In the genomic region with DNA sequence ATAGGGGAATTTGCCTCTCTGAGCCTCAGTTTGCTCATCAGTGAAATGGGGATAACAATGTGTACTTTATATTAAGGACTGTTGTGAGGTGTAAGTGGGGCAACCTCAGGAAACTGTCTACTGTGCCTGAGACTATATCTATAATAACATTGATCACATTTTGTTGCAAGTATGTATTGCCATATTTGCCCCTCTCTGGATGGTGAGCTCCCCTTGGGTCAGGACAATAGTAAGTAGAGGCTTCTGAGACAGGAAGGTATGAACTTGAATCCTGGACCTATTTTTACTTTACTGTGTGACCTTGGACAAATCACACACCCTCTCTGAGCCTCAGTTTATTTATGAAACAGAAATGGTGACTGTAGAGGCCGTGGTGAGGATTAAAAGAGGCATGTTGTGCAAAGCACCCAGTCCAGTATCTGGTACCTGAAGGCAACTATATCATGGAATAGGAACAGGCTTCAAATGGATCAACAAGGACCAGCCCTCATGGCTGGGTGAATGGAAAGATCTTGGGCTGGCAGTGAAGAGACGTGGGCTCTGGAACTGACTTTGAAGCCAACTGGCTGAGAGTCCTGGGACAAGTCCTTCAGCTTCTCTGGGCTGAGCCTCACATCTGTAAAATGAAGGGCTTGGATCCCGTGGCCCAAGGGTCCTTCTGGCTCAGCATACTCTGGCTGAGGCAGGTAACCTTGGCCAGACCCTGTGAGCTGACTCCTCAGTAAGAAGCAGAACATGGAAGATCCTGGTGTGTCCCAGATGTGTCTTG, we compare ENCODE assay signal across 8 cellular contexts. TPM values are rescaled to one million over a fixed set of nuclear protein-coding genes. Genes with fewer than 3 reads are reported as not detected.
DNase-seq lines count a peak whose midpoint lies in the region; ATAC-seq and TF ChIP-seq lines count a peak whose summit lies in the region.
"Had no signal": no experiment of that assay in that cellular context is flagged by ENCODE, and none has a peak within 500 bp of the region (broad histone marks: within the 10 kb centered on the region; RNA-seq: fewer than 3 reads in every experiment).

No MANE protein-coding gene starts in this region.

- no peak overlapping the region for H2BK5ac ChIP-seq in trophoblast cell (ENCODE audit: low read depth, low read length, poor library complexity)

- no peak overlapping the region for H4K8ac ChIP-seq in trophoblast cell (ENCODE audit: low read depth, low read length)

- H3K14ac ChIP-seq in trophoblast cell (ENCODE audit: low read length): no peak overlapping the region

- H3K4me3 Mint-ChIP-seq in brain: no peak overlapping the region

- peak overlapping the region; percentile 48 for H4K91ac ChIP-seq in trophoblast cell (ENCODE audit: low read depth, low read length)

- H3K23ac ChIP-seq in trophoblast cell (ENCODE audit: low read length): no peak overlapping the region

- H3K9ac ChIP-seq in OCI-LY3 (ENCODE audit: low read length) (no peak overlapping the region), trophoblast cell (ENCODE audit: low read length) (no peak overlapping the region)

- peak overlapping the region; percentile 85 for H2BK12ac ChIP-seq in trophoblast cell (ENCODE audit: low read length)

- intact Hi-C loops in sciatic nerve (cut with DNase I): no loop called here

- no peak for ATAC-seq in sciatic nerve

- H3K36me3 ChIP-seq in OCI-LY3 (replicated peaks; ENCODE audit: low read depth, low read length) (no peaks in the 10 kb centered on the region), trophoblast cell (ENCODE audit: control insufficient read depth in 1 of 2, insufficient read depth in 2 of 2, low read length in 2 of 2) (no peaks in the 10 kb centered on the region)
- H3K36me3 ChIP-seq: stomach had no signal

- H4K12ac ChIP-seq in trophoblast cell (ENCODE audit: low read depth, low read length): no peak overlapping the region

- H2BK120ac ChIP-seq in trophoblast cell (ENCODE audit: insufficient read depth, low read length, poor library complexity): peak overlapping the region; percentile 37

- no peaks in the 10 kb centered on the region for H3K27me3 ChIP-seq in OCI-LY3 (ENCODE audit: low read depth, low read length)
- H3K27me3 ChIP-seq in trophoblast cell (ENCODE audit: insufficient read depth, low read length): no peaks in the 10 kb centered on the region
- H3K27me3 ChIP-seq: stomach had no signal

- TF ChIP-seq CTCF in GM12875 (IDR thresholded peaks at IDR 0.05; ENCODE audit: borderline replicate concordance, insufficient read depth, low read depth, low read length) (no peak), OCI-LY3 (IDR thresholded peaks at IDR 0.05; ENCODE audit: low read depth, low read length) (no peak), brain (conservative IDR thresholded peaks at IDR 0.05) (no peak)

- H3K79me2 ChIP-seq in OCI-LY3 (ENCODE audit: low read length) (no peaks in the 10 kb centered on the region), trophoblast cell (ENCODE audit: control insufficient read depth, insufficient read depth, low read length, poor library complexity) (peaks cover 1% of the 10 kb centered on the region)

- H3K18ac ChIP-seq in trophoblast cell (ENCODE audit: low read length): no peak overlapping the region

- H3K27me3 Mint-ChIP-seq in brain: peaks cover 4% of the 10 kb centered on the region

- no peak overlapping the region for H3K4ac ChIP-seq in trophoblast cell (ENCODE audit: low read depth, low read length)

- H3K36me3 Mint-ChIP-seq in brain: no peaks in the 10 kb centered on the region

- H3K4me1 ChIP-seq in OCI-LY3 (ENCODE audit: low read length) (peaks cover 9% of the 10 kb centered on the region), trophoblast cell (ENCODE audit: control insufficient read depth in 1 of 2, insufficient read depth in 2 of 2, low read length in 2 of 2) (peaks cover 40 to 51% of the 10 kb centered on the region in 2 experiments)

- H3K9me3 ChIP-seq in OCI-LY3 (ENCODE audit: insufficient read depth, low read length) (peaks cover 3% of the 10 kb centered on the region; the same call in 1 of the 2 replicates), trophoblast cell (ENCODE audit: insufficient read depth, low read depth, low read length) (no peaks in the 10 kb centered on the region)
- H3K9me3 ChIP-seq: stomach had no signal

- H4K20me1 ChIP-seq in OCI-LY3 (ENCODE audit: insufficient read depth, low read length): no peaks in the 10 kb centered on the region

- H3K27ac ChIP-seq in OCI-LY3 (ENCODE audit: low read length) (no peak overlapping the region), trophoblast cell (ENCODE audit: low read depth, low read length) (no peak overlapping the region), substantia nigra (ENCODE audit: low read depth, low read length, poor library complexity, severe bottlenecking) (no peak overlapping the region)
- H3K27ac ChIP-seq: stomach had no signal

- H2AFZ ChIP-seq in OCI-LY3 (ENCODE audit: low read depth, low read length): peak overlapping the region; percentile 83
- no peak overlapping the region for H2AFZ ChIP-seq in trophoblast cell (ENCODE audit: insufficient read depth, low read length, poor library complexity)

- H3K27ac Mint-ChIP-seq in brain: peak overlapping the region in 4 of 5 experiments; percentile 53 to 81 (median 70)

- H3K9me3 Mint-ChIP-seq in brain: peaks cover 0 to 2% (median 0%) of the 10 kb centered on the region in 5 experiments

- H2AK5ac ChIP-seq in trophoblast cell (ENCODE audit: low read length): peak overlapping the region; percentile 4

- peak overlapping the region; percentile 41 for H3K4me2 ChIP-seq in OCI-LY3 (ENCODE audit: low read length)
- no peak overlapping the region for H3K4me2 ChIP-seq in trophoblast cell (ENCODE audit: low read length)

- no CpG with 5 or more reads among the region's 3 CpGs for WGBS in trophoblast cell (ENCODE audit: extremely low coverage, insufficient coverage, insufficient read length)

- DNase-seq in trophoblast cell (no peak), substantia nigra (lab: John Stamatoyannopoulos, UW) (no peak), sciatic nerve (ENCODE audit: low spot score) (no peak)
- DNase-seq in stimulated activated CD4-positive, alpha-beta T cell treated with anti-CD3 and anti-CD28 coated beads, Interleukin-2, amount 100 ng/mL, for 24 hours: no peak
- DNase-seq: stomach had no signal

- peaks cover 31% of the 10 kb centered on the region for H3K79me1 ChIP-seq in trophoblast cell (ENCODE audit: low read length)

- peak overlapping the region; percentile 13 for H3K4me3 ChIP-seq in GM12875 (ENCODE audit: low read depth, low read length)
- H3K4me3 ChIP-seq in OCI-LY3 (ENCODE audit: low read length): no peak overlapping the region
- H3K4me3 ChIP-seq in trophoblast cell (ENCODE audit: low read depth, low read length): no peak overlapping the region
- H3K4me3 ChIP-seq: stomach had no signal

- peaks cover 71% of the 10 kb centered on the region for H3K4me1 Mint-ChIP-seq in brain

RNA-seq across cellular contexts. Expression of gene ID3, which starts 35.0 kb away (rescaled TPM):
- 60.1 TPM for polyA plus RNA-seq in brain (ENCODE audit: insufficient read depth, low read depth, low replicate concordance)
- 335 and 340 TPM in 2 replicates for polyA plus RNA-seq in trophoblast cell (2013)
- total RNA-seq in sciatic nerve: 289 TPM
